8 cellular contexts compared by ENCODE assay signal in genomic region chr16:15022194-15022593, GRCh38. TPM values are rescaled to one million over a fixed set of nuclear protein-coding genes. Genes with fewer than 3 reads are reported as not detected.
DNase-seq lines count a peak whose midpoint lies in the region; ATAC-seq and TF ChIP-seq lines count a peak whose summit lies in the region.
"Not testable (repeated sequence)": the region's sequence is repeated elsewhere in the genome, so short reads cannot be mapped to it uniquely, and the experiment has no call there.

No MANE protein-coding gene starts in this region.

- DNase-seq in DMS114 treated with DMSO at 0.1 percent for 48 hours (lab: John Stamatoyannopoulos, UW; ENCODE audit: unreplicated experiment) (peak; percentile 43), NCI-H82 (lab: John Stamatoyannopoulos, UW) (peak; percentile 81), cerebellum (ENCODE audit: low spot score) (peak; percentile 59)
- peak; percentile 43 for DNase-seq in activated CD4-positive, alpha-beta T cell treated with anti-CD3 and anti-CD28 coated beads for 48 hours
- DNase-seq in kidney epithelial cell (ENCODE audit: low read depth): not testable (repeated sequence)
- peak; percentile 33 for DNase-seq in stimulated activated CD8-positive, alpha-beta memory T cell treated with anti-CD3 and anti-CD28 coated beads, Interleukin-12 subunit alpha, Interleukin-12 subunit beta, amount 100 ng/mL, for 1 hour (ENCODE audit: low read depth)

- not testable (repeated sequence) for H3K4me3 ChIP-seq in kidney epithelial cell (ENCODE audit: low read depth, low read length)

- peak; percentile 67 for ATAC-seq in GM21515 (IDR thresholded peaks at IDR 0.05; ENCODE audit: unreplicated experiment)
- peak; percentile 32 for ATAC-seq in HG03575 (IDR thresholded peaks at IDR 0.05; ENCODE audit: extremely low read depth, insufficient number of reproducible peaks, low FRiP score, unreplicated experiment)

- TF ChIP-seq CTCF in kidney epithelial cell (IDR thresholded peaks at IDR 0.05; ENCODE audit: insufficient read depth, low read length, poor library complexity, severe bottlenecking): peak; percentile 33

- not testable (repeated sequence) for H3K27me3 ChIP-seq in kidney epithelial cell (ENCODE audit: control insufficient read depth, insufficient read depth, low read length)

- not testable (repeated sequence) for H3K36me3 ChIP-seq in kidney epithelial cell (ENCODE audit: control insufficient read depth, insufficient read depth, low read length)

RNA-seq across cellular contexts. Expression of gene NTAN1, which starts 33.7 kb away (rescaled TPM):
- total RNA-seq in cerebellum (25.9 TPM), kidney epithelial cell (39.9 and 74.9 TPM in 2 replicates)

RNA-seq across cellular contexts. Expression of gene PDXDC1, which starts 47.4 kb away (rescaled TPM):
- total RNA-seq in cerebellum: 42.6 TPM
- total RNA-seq in kidney epithelial cell: 53.0 and 55.5 TPM in 2 replicates
